Comparison of ENCODE assay signal across 33 cellular contexts in the genomic region with DNA sequence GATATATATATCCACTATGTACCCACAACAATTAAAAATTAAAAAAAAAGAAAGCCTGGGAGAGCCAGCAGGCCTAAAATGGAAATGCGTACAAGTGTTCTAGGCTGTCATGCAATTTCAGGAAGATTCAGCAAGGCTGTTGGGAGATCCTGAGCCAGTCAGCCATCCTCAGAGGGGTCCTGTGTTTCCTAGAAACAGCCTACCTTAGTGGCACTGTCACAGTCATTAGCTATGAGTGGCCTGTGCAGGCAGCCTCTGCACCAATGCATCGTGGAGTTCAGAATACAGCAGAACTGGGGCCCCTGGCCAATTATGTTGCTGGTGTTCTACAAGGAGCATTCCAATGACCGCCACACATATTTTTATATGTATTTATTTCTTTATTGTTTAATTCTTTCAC. TPM values are rescaled to one million over a fixed set of nuclear protein-coding genes. Genes with fewer than 3 reads are reported as not detected.
"Had no signal": no experiment of that assay in that cellular context is flagged by ENCODE, and none has a peak within 500 bp of the region (broad histone marks: within the 10 kb centered on the region; RNA-seq: fewer than 3 reads in every experiment).

No MANE protein-coding gene starts in this region.

- H3K9me3 ChIP-seq: neutrophil, pancreas, prostate gland, right lobe of liver, sigmoid colon, spleen, suprapubic skin, testis, tibial artery, transverse colon, upper lobe of right lung, vagina had no signal

- H3K9me3 Mint-ChIP-seq: naive thymus-derived CD8-positive, alpha-beta T cell; natural killer cell treated with Interleukin-12 subunit alpha and Interleukin-12 subunit beta and Interleukin-15 and Interleukin-18, amount 100 ng/mL, for 72 hours; stimulated activated memory B cell treated with anti-CD40 and anti-IgM and Interleukin-4, amounts not matched to agents 10 μg/mL and 1 μg/mL and 100 μg/mL, for 72 hours; stimulated activated naive CD8-positive, alpha-beta T cell treated with anti-CD3 and anti-CD28 coated beads, Interleukin-15, amount 100 ng/mL, for 72 hours had no signal

- ATAC-seq: naive thymus-derived CD8-positive, alpha-beta T cell; natural killer cell treated with Interleukin-12 subunit alpha and Interleukin-12 subunit beta and Interleukin-15 and Interleukin-18, amount 100 ng/mL, for 72 hours; pancreas; right lobe of liver; stimulated activated memory B cell treated with anti-CD40 and anti-IgM and Interleukin-4, amounts not matched to agents 10 μg/mL and 1 μg/mL and 100 μg/mL, for 72 hours; stimulated activated naive CD8-positive, alpha-beta T cell treated with anti-CD3 and anti-CD28 coated beads, Interleukin-15, amount 100 ng/mL, for 72 hours; stimulated activated naive CD8-positive, alpha-beta T cell treated with anti-CD3 and anti-CD28 coated beads, Interleukin-15, Interleukin-2, amounts not matched to agents 100 U/mL and 50 U/mL, for 24 hours; upper lobe of right lung had no signal

- DNase-seq: naive thymus-derived CD8-positive, alpha-beta T cell; nephron progenitor cell; nucleus accumbens; pancreas; retina; right cardiac atrium; right lobe of liver; sigmoid colon; spleen; stimulated activated CD4-positive, alpha-beta T cell treated with anti-CD3 and anti-CD28 coated beads, Interleukin-12 subunit alpha, Interleukin-12 subunit beta, amount 100 ng/mL, for 4 hours; stimulated activated CD4-positive, alpha-beta T cell treated with anti-CD3 and anti-CD28 coated beads, Interleukin-1b, Interleukin-23, amount 100 ng/mL, for 48 hours; stimulated activated CD4-positive, alpha-beta T cell treated with anti-CD3 and anti-CD28 coated beads, Interleukin-4, amount 100 ng/mL, for 1 hour; stimulated activated CD4-positive, alpha-beta T cell treated with anti-CD3 and anti-CD28 coated beads, Interleukin-4, amount 100 ng/mL, for 4 hours; stimulated activated CD8-positive, alpha-beta memory T cell treated with anti-CD3 and anti-CD28 coated beads, Interleukin-4, amount 100 ng/mL, for 48 hours; stimulated activated naive CD4-positive, alpha-beta T cell; stimulated activated naive CD8-positive, alpha-beta T cell treated with anti-CD3 and anti-CD28 coated beads, Interleukin-15, amount 100 ng/mL, for 72 hours; stimulated activated naive CD8-positive, alpha-beta T cell treated with anti-CD3 and anti-CD28 coated beads, Interleukin-15, Interleukin-2, amounts not matched to agents 100 U/mL and 50 U/mL, for 24 hours; substantia nigra; testis; tibial artery; transverse colon; upper lobe of right lung had no signal

- H3K27me3 Mint-ChIP-seq: stimulated activated naive CD8-positive, alpha-beta T cell treated with anti-CD3 and anti-CD28 coated beads, Interleukin-15, amount 100 ng/mL, for 72 hours; type B pancreatic cell had no signal

- H3K4me1 Mint-ChIP-seq: nephron progenitor cell; stimulated activated memory B cell treated with anti-CD40 and anti-IgM and Interleukin-4, amounts not matched to agents 10 μg/mL and 1 μg/mL and 100 μg/mL, for 72 hours; stimulated activated naive CD8-positive, alpha-beta T cell treated with anti-CD3 and anti-CD28 coated beads, Interleukin-15, amount 100 ng/mL, for 72 hours had no signal

- H3K36me3 ChIP-seq: neutrophil, pancreas, prostate gland, right lobe of liver, sigmoid colon, spleen, suprapubic skin, tibial artery, transverse colon, upper lobe of right lung, vagina had no signal

- H3K4me1 ChIP-seq: prostate gland, right lobe of liver, spleen, upper lobe of right lung had no signal

- H3K4me2 ChIP-seq: smooth muscle cell had no signal

- H3K36me3 Mint-ChIP-seq: natural killer cell treated with Interleukin-12 subunit alpha and Interleukin-12 subunit beta and Interleukin-15 and Interleukin-18, amount 100 ng/mL, for 72 hours; stimulated activated memory B cell treated with anti-CD40 and anti-IgM and Interleukin-4, amounts not matched to agents 10 μg/mL and 1 μg/mL and 100 μg/mL, for 72 hours; type B pancreatic cell had no signal

- H3K4me3 ChIP-seq: pancreas, prostate gland, right lobe of liver, sigmoid colon, skin epidermis, smooth muscle cell, spleen, suprapubic skin, testis, tibial artery, transverse colon, upper lobe of right lung, vagina had no signal

- H3K4me3 Mint-ChIP-seq: naive thymus-derived CD8-positive, alpha-beta T cell; natural killer cell treated with Interleukin-12 subunit alpha and Interleukin-12 subunit beta and Interleukin-15 and Interleukin-18, amount 100 ng/mL, for 72 hours; nephron progenitor cell; neural crest cell; stimulated activated memory B cell treated with anti-CD40 and anti-IgM and Interleukin-4, amounts not matched to agents 10 μg/mL and 1 μg/mL and 100 μg/mL, for 72 hours; stimulated activated naive CD8-positive, alpha-beta T cell treated with anti-CD3 and anti-CD28 coated beads, Interleukin-15, amount 100 ng/mL, for 72 hours; type B pancreatic cell had no signal

- H3K27ac Mint-ChIP-seq: naive thymus-derived CD8-positive, alpha-beta T cell; natural killer cell treated with Interleukin-12 subunit alpha and Interleukin-12 subunit beta and Interleukin-15 and Interleukin-18, amount 100 ng/mL, for 72 hours; stimulated activated memory B cell treated with anti-CD40 and anti-IgM and Interleukin-4, amounts not matched to agents 10 μg/mL and 1 μg/mL and 100 μg/mL, for 72 hours; stimulated activated naive CD8-positive, alpha-beta T cell treated with anti-CD3 and anti-CD28 coated beads, Interleukin-15, amount 100 ng/mL, for 72 hours; type B pancreatic cell had no signal

- H3K27ac ChIP-seq: neutrophil, pancreas, right lobe of liver, sigmoid colon, skin epidermis, spleen, suprapubic skin, testis, tibial artery, transverse colon, upper lobe of right lung had no signal

- H3K27me3 ChIP-seq: neutrophil, pancreas, right lobe of liver, sigmoid colon, spleen, suprapubic skin, testis, tibial artery, transverse colon, upper lobe of right lung, vagina had no signal

RNA-seq across cellular contexts. Expression of a gene that starts 55.9 kb away (rescaled TPM):
- total RNA-seq: naive thymus-derived CD8-positive, alpha-beta T cell; natural killer cell treated with Interleukin-12 subunit alpha and Interleukin-12 subunit beta and Interleukin-15 and Interleukin-18, amount 100 ng/mL, for 72 hours; neural crest cell; osteocyte; smooth muscle cell; suprapubic skin had no signal
- polyA plus RNA-seq: naive thymus-derived CD8-positive, alpha-beta T cell; smooth muscle cell had no signal
